In the genomic region with DNA sequence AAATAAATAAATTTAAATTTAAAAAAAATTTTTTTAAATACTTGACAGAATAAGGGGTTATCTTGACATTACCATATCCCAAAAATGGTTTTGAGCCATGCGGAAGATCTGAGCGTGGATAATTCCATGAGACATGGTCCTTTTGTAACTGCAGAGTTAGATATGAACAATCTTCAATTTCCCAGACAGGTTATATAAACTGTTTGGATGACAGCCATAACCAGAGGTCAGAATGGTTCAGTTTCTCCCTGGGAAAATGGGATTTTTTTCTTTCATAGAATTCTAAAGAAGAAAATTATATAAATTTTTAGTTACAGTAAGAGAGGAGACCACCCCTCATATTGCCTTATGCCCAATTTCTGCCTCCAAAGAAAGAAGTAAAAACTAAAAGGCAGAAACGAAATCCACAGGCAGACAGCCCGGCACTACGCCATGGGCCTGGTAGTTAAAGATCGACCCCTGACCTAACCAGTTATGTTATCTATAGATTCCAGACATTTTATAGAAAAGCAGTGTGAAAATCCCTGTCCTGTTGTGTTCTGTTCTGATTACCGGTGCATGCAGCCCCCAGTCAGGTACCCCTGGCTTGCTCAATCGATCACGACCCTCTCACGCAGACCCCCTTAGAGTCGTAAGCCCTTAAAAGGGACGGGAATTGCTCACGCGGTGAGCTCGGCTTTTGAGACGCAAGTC, we compare ENCODE assay signal across 19 cellular contexts. TPM values are rescaled to one million over a fixed set of nuclear protein-coding genes. Genes with fewer than 3 reads are reported as not detected.
A peak's percentile ranks its signal among the peaks of the same experiment; 100 is the strongest.
DNase-seq lines count a peak whose midpoint lies in the region; ATAC-seq, FAIRE-seq and TF ChIP-seq lines count a peak whose summit lies in the region.
"Had no signal": no experiment of that assay in that cellular context is flagged by ENCODE, and none has a peak within 500 bp of the region (broad histone marks: within the 10 kb centered on the region; RNA-seq: fewer than 3 reads in every experiment).

No MANE protein-coding gene starts in this region.

- no peak overlapping the region for H3K27ac ChIP-seq in CD4-positive, alpha-beta T cell (ENCODE audit: low read depth, low read length)
- no peak overlapping the region for H3K27ac ChIP-seq in kidney (ENCODE audit: low read depth in 2 of 2, low read length in 2 of 2)
- H3K27ac ChIP-seq: parathyroid adenoma had no signal

- CTCF ChIA-PET in CD4-positive, alpha-beta T cell (lab: Charles Lee): no interaction called here
- CTCF ChIA-PET in activated CD8-positive, alpha-beta T cell treated with anti-CD3 and anti-CD28 coated beads, Interleukin-2, amount 10 ng/mL, durations not matched to agents 7 days and 5 days (lab: Charles Lee): no interaction called here

- H3K27me3 ChIP-seq in CD4-positive, alpha-beta T cell (ENCODE audit: control insufficient read depth, insufficient read depth, low read length): no peaks in the 10 kb centered on the region

- peaks cover 5 to 11% of the 10 kb centered on the region in 2 donors for H3K4me1 ChIP-seq in kidney (ENCODE audit: control insufficient read depth in 1 of 2, insufficient read depth in 1 of 2, low read depth in 1 of 2, low read length in 2 of 2)

- FAIRE-seq in kidney (lab: Jason Lieb, UNC): no peak
- FAIRE-seq: GM12892 had no signal

- H3K9ac ChIP-seq in kidney (ENCODE audit: low read length in 2 of 2): peak overlapping the region in 1 of 2 donors; percentile 49
- H3K9ac ChIP-seq: parathyroid adenoma had no signal

- intact Hi-C loops in CD4-positive, alpha-beta T cell (cut with DNase I, micrococcal nuclease): no loop called here
- intact Hi-C loops in kidney (cut with DNase I): no loop called here

- ATAC-seq in CD4-positive, alpha-beta T cell (ENCODE audit: poor library complexity): no peak
- ATAC-seq in activated CD8-positive, alpha-beta T cell treated with anti-CD3 and anti-CD28 coated beads, Interleukin-2, amount 10 ng/mL, durations not matched to agents 7 days and 5 days: no peak
- ATAC-seq: PC-3 had no signal

- no peak for TF ChIP-seq CTCF in CD4-positive, alpha-beta T cell (IDR thresholded peaks at IDR 0.05)
- no peak for TF ChIP-seq CTCF in kidney (IDR thresholded peaks at IDR 0.05; ENCODE audit: borderline replicate concordance, extremely low read depth, insufficient read depth)

- POLR2A ChIA-PET in CD4-positive, alpha-beta T cell (lab: Charles Lee): interaction anchor here (0.9 to 5.8 kb wide), 2 partner anchors 37 to 66 kb away, joined by 3 to 71 read pairs; partner anchors contain the start of gene HNRNPLL
- POLR2A ChIA-PET in activated CD8-positive, alpha-beta T cell treated with anti-CD3 and anti-CD28 coated beads, Interleukin-2, amount 10 ng/mL, durations not matched to agents 7 days and 5 days (lab: Charles Lee): no interaction called here

- no peaks in the 10 kb centered on the region for H3K9me3 Mint-ChIP-seq in T-helper 2 cell treated with Interferon-gamma antibody and Interleukin-4, amounts not matched to agents 5 μg/mL and 100 μg/mL, for 36 hours
- no peaks in the 10 kb centered on the region for H3K9me3 Mint-ChIP-seq in CD4-positive, alpha-beta T cell
- no peaks in the 10 kb centered on the region for H3K9me3 Mint-ChIP-seq in activated CD8-positive, alpha-beta T cell treated with anti-CD3 and anti-CD28 coated beads, Interleukin-2, amount 10 ng/mL, durations not matched to agents 7 days and 5 days (ENCODE audit: insufficient read depth)

- no peaks in the 10 kb centered on the region for H3K36me3 ChIP-seq in kidney (ENCODE audit: control insufficient read depth in 1 of 2, insufficient read depth in 2 of 2, low read length in 2 of 2)

- H3K9me3 ChIP-seq in CD4-positive, alpha-beta T cell (ENCODE audit: control insufficient read depth, low read length): no peaks in the 10 kb centered on the region
- no peaks in the 10 kb centered on the region for H3K9me3 ChIP-seq in kidney (ENCODE audit: control insufficient read depth in 1 of 2, low read length in 2 of 2)

- DNase-seq in T-helper 2 cell treated with Interferon-gamma antibody and Interleukin-4, amounts not matched to agents 5 μg/mL and 100 μg/mL, for 36 hours (ENCODE audit: low spot score): no peak
- DNase-seq in T-helper 2 cell (no peak), kidney (no peak), HK-2 (ENCODE audit: unreplicated experiment) (no peak), kidney glomerular epithelial cell (lab: John Stamatoyannopoulos, UW) (no peak), DMS 273 treated with DMSO at 0.1 percent for 48 hours (lab: John Stamatoyannopoulos, UW) (no peak)
- DNase-seq in CD4-positive, alpha-beta T cell: no peak
- no peak for DNase-seq in activated CD8-positive, alpha-beta T cell treated with anti-CD3 and anti-CD28 coated beads, Interleukin-2, amount 10 ng/mL, durations not matched to agents 7 days and 5 days
- DNase-seq: 8988T; NCI-H1436; NCI-H2171 treated with DMSO at 0.1 percent for 48 hours; NCI-H748 treated with DMSO at 0.1 percent for 48 hours; PC-3; stimulated activated CD4-positive, alpha-beta T cell treated with anti-CD3 and anti-CD28 coated beads, Interleukin-1b, Interleukin-23, amount 100 ng/mL, for 48 hours had no signal

- peaks cover 47% of the 10 kb centered on the region for H3K36me3 Mint-ChIP-seq in T-helper 2 cell treated with Interferon-gamma antibody and Interleukin-4, amounts not matched to agents 5 μg/mL and 100 μg/mL, for 36 hours (ENCODE audit: low read depth)
- peaks cover 29% of the 10 kb centered on the region for H3K36me3 Mint-ChIP-seq in CD4-positive, alpha-beta T cell (ENCODE audit: low read depth)
- peaks cover 38% of the 10 kb centered on the region for H3K36me3 Mint-ChIP-seq in activated CD8-positive, alpha-beta T cell treated with anti-CD3 and anti-CD28 coated beads, Interleukin-2, amount 10 ng/mL, durations not matched to agents 7 days and 5 days (ENCODE audit: low read depth)

- no peaks in the 10 kb centered on the region for H3K27me3 Mint-ChIP-seq in T-helper 2 cell treated with Interferon-gamma antibody and Interleukin-4, amounts not matched to agents 5 μg/mL and 100 μg/mL, for 36 hours (ENCODE audit: low read depth)
- no peaks in the 10 kb centered on the region for H3K27me3 Mint-ChIP-seq in CD4-positive, alpha-beta T cell
- H3K27me3 Mint-ChIP-seq in activated CD8-positive, alpha-beta T cell treated with anti-CD3 and anti-CD28 coated beads, Interleukin-2, amount 10 ng/mL, durations not matched to agents 7 days and 5 days (ENCODE audit: low read depth): no peaks in the 10 kb centered on the region
- H3K27me3 Mint-ChIP-seq: B cell had no signal

- peak overlapping the region; percentile 14 to 52 for H3K4me3 ChIP-seq in kidney (ENCODE audit: low read length in 2 of 2)
- H3K4me3 ChIP-seq: lung had no signal

- peak overlapping the region; percentile 76 for H3K4me3 Mint-ChIP-seq in T-helper 2 cell treated with Interferon-gamma antibody and Interleukin-4, amounts not matched to agents 5 μg/mL and 100 μg/mL, for 36 hours
- H3K4me3 Mint-ChIP-seq in CD4-positive, alpha-beta T cell: peak overlapping the region; percentile 68
- H3K4me3 Mint-ChIP-seq in activated CD8-positive, alpha-beta T cell treated with anti-CD3 and anti-CD28 coated beads, Interleukin-2, amount 10 ng/mL, durations not matched to agents 7 days and 5 days: no peak overlapping the region
- H3K4me3 Mint-ChIP-seq: B cell had no signal

- H3K4me1 Mint-ChIP-seq in T-helper 2 cell treated with Interferon-gamma antibody and Interleukin-4, amounts not matched to agents 5 μg/mL and 100 μg/mL, for 36 hours (ENCODE audit: low read depth): peaks cover 70% of the 10 kb centered on the region
- peaks cover 82% of the 10 kb centered on the region for H3K4me1 Mint-ChIP-seq in CD4-positive, alpha-beta T cell (ENCODE audit: low read depth)
- H3K4me1 Mint-ChIP-seq in activated CD8-positive, alpha-beta T cell treated with anti-CD3 and anti-CD28 coated beads, Interleukin-2, amount 10 ng/mL, durations not matched to agents 7 days and 5 days (ENCODE audit: low read depth): peaks cover 73% of the 10 kb centered on the region

- H3K27ac Mint-ChIP-seq in T-helper 2 cell treated with Interferon-gamma antibody and Interleukin-4, amounts not matched to agents 5 μg/mL and 100 μg/mL, for 36 hours: peak overlapping the region; percentile 11
- peak overlapping the region; percentile 72 for H3K27ac Mint-ChIP-seq in CD4-positive, alpha-beta T cell
- peak overlapping the region; percentile 41 for H3K27ac Mint-ChIP-seq in activated CD8-positive, alpha-beta T cell treated with anti-CD3 and anti-CD28 coated beads, Interleukin-2, amount 10 ng/mL, durations not matched to agents 7 days and 5 days
- H3K27ac Mint-ChIP-seq: B cell had no signal

RNA-seq across cellular contexts. Expression of gene GALM, which starts 3.0 kb away (rescaled TPM):
- total RNA-seq in CD4-positive, alpha-beta T cell: 1 to 10 TPM; 5.9 to 7.0 TPM
- total RNA-seq in activated CD8-positive, alpha-beta T cell treated with anti-CD3 and anti-CD28 coated beads, Interleukin-2, amount 10 ng/mL, durations not matched to agents 7 days and 5 days: 10 to 100 TPM; 27.6 TPM
- 17.9 TPM for total RNA-seq in kidney
- polyA plus RNA-seq in kidney (ENCODE audit: insufficient read depth, low read depth, low replicate concordance): 79.9 TPM
- total RNA-seq: MCF 10A had no signal

Comparison
In these comparisons a context has a peak if more than half of its experiments do, and no peak if none do; other contexts are left out.
1. H3K27ac Mint-ChIP-seq: peak in every context shown above with its lines; median percentile 72 in CD4-positive, alpha-beta T cell; 41 in activated CD8-positive, alpha-beta T cell treated with anti-CD3 and anti-CD28 coated beads, Interleukin-2, amount 10 ng/mL, durations not matched to agents 7 days and 5 days; 11 in T-helper 2 cell treated with Interferon-gamma antibody and Interleukin-4, amounts not matched to agents 5 μg/mL and 100 μg/mL, for 36 hours.